15 cellular contexts compared by ENCODE assay signal in the genomic region with DNA sequence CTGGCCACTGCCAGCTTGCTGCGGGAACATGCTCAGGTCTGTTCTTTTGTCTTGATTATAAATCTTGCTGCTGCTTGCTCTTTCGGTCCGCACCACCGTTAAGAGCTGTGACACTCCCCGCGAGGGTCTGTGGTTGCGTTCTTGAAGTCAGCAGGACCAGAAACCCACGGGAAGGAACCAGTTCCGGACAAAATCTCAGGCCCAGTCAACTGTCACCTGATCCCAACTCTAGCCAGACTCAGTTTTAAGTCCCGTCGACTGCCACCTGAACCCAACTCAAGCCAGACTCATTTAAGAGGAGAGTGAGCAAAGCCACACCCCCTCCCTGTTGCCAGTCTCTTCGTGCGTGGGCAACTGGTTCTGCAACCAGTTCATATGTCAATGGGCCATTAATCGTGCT.
"Had no signal": no experiment of that assay in that cellular context is flagged by ENCODE, and none has a peak within 500 bp of the region (broad histone marks: within the 10 kb centered on the region; RNA-seq: fewer than 3 reads in every experiment).

No MANE protein-coding gene starts in this region.

- H3K4me1 Mint-ChIP-seq: memory B cell had no signal

- ATAC-seq: activated T-cell treated with anti-CD3 and anti-CD28 coated beads, Interleukin-2, amount 50 U/mL, for 4 hours; gastrocnemius medialis; natural killer cell treated with Interleukin-12 subunit alpha and Interleukin-12 subunit beta and Interleukin-15 and Interleukin-18, amount 100 ng/mL, for 72 hours had no signal

- H3K27ac ChIP-seq: esophagus squamous epithelium, gastrocnemius medialis, neutrophil, parathyroid adenoma, spleen had no signal

- H3K4me3 ChIP-seq: esophagus squamous epithelium, gastrocnemius medialis, spleen had no signal

- H3K36me3 ChIP-seq: esophagus squamous epithelium, gastrocnemius medialis, neutrophil, spleen had no signal

- H3K27ac Mint-ChIP-seq: activated naive CD4-positive, alpha-beta T cell treated with anti-CD3 and anti-CD28 coated beads for 36 hours; memory B cell; natural killer cell treated with Interleukin-12 subunit alpha and Interleukin-12 subunit beta and Interleukin-15 and Interleukin-18, amount 100 ng/mL, for 72 hours had no signal

- H3K27me3 ChIP-seq: neutrophil, spleen had no signal

- DNase-seq: activated CD4-positive, alpha-beta T cell treated with anti-CD3 and anti-CD28 coated beads for 4 hours; activated CD4-positive, alpha-beta T cell treated with anti-CD3 and anti-CD28 coated beads, Interleukin-2, amount 50 U/mL, for 48 hours; activated naive CD4-positive, alpha-beta T cell treated with anti-CD3 and anti-CD28 coated beads for 36 hours; activated T-cell treated with anti-CD3 and anti-CD28 coated beads, Interleukin-2, amount 50 U/mL, for 4 hours; esophagus squamous epithelium; gastrocnemius medialis; hypothalamus; spleen; stimulated activated CD4-positive, alpha-beta T cell treated with anti-CD3 and anti-CD28 coated beads, Interleukin-4, amount 100 ng/mL, for 1 hour; stimulated activated naive CD4-positive, alpha-beta T cell; T-helper 9 cell had no signal

- H3K9me3 Mint-ChIP-seq: activated T-cell treated with anti-CD3 and anti-CD28 coated beads, Interleukin-2, amount 50 U/mL, for 4 hours; natural killer cell treated with Interleukin-12 subunit alpha and Interleukin-12 subunit beta and Interleukin-15 and Interleukin-18, amount 100 ng/mL, for 72 hours had no signal

- H3K9me3 ChIP-seq: esophagus squamous epithelium, gastrocnemius medialis, neutrophil had no signal

- H3K4me1 ChIP-seq: esophagus squamous epithelium, gastrocnemius medialis, parathyroid adenoma, spleen had no signal

- H3K36me3 Mint-ChIP-seq: natural killer cell treated with Interleukin-12 subunit alpha and Interleukin-12 subunit beta and Interleukin-15 and Interleukin-18, amount 100 ng/mL, for 72 hours had no signal

- H3K4me3 Mint-ChIP-seq: activated naive CD4-positive, alpha-beta T cell treated with anti-CD3 and anti-CD28 coated beads for 36 hours; activated T-cell treated with anti-CD3 and anti-CD28 coated beads, Interleukin-2, amount 50 U/mL, for 4 hours; memory B cell; natural killer cell treated with Interleukin-12 subunit alpha and Interleukin-12 subunit beta and Interleukin-15 and Interleukin-18, amount 100 ng/mL, for 72 hours had no signal
